Comparison of ENCODE assay signal across 8 cellular contexts in genomic region chr12:70243510-70244331, GRCh38. TPM values are rescaled to one million over a fixed set of nuclear protein-coding genes. Genes with fewer than 3 reads are reported as not detected.
DNase-seq lines count a peak whose midpoint lies in the region; ATAC-seq and TF ChIP-seq lines count a peak whose summit lies in the region.

No MANE protein-coding gene starts in this region.

- peak; percentile 54 to 77 (median 62) for DNase-seq in CD4-positive, alpha-beta T cell
- DNase-seq in NK-92 treated with Interleukin-12 subunit alpha and Interleukin-12 subunit beta, amount 100 ng/mL, for 24 hours (lab: John Stamatoyannopoulos, UW) = peak; percentile 65
- peak; percentile 77 for DNase-seq in activated CD8-positive, alpha-beta memory T cell treated with anti-CD3 and anti-CD28 coated beads, Interleukin-2, amount 50 U/mL, for 48 hours
- DNase-seq in epithelial cell of esophagus (ENCODE audit: low read depth) = peak; percentile 62
- peak; percentile 47 for DNase-seq in mucosa of gallbladder (ENCODE audit: low spot score)
- DNase-seq in stimulated activated CD8-positive, alpha-beta memory T cell treated with anti-CD3 and anti-CD28 coated beads, Interleukin-4, amount 100 ng/mL, for 24 hours (ENCODE audit: low read depth) = peak; percentile 61

- intact Hi-C loops in CD4-positive, alpha-beta T cell (cut with DNase I, micrococcal nuclease) = loop anchor here (1.0 to 10.0 kb wide), 6 partner anchors 17 to 1591 kb away; partner anchors contain the start of genes KCNMB4 (in 1 of the 2), RAB3IP (in 1 of the 2) and TBC1D15 (in 1 of the 2)

- peak; percentile 58 for ATAC-seq in CD4-positive, alpha-beta T cell (ENCODE audit: poor library complexity)
- ATAC-seq in GM19328 (IDR thresholded peaks at IDR 0.05; ENCODE audit: unreplicated experiment) = peak; percentile 48
- peak; percentile 40 for ATAC-seq in HG03457 (IDR thresholded peaks at IDR 0.05; ENCODE audit: unreplicated experiment)

- H3K4me1 Mint-ChIP-seq in CD4-positive, alpha-beta T cell (ENCODE audit: low read depth) = peaks cover 84% of the 10 kb centered on the region

- no peaks in the 10 kb centered on the region for H3K9me3 ChIP-seq in CD4-positive, alpha-beta T cell (ENCODE audit: control insufficient read depth, low read length)

- H3K36me3 Mint-ChIP-seq in CD4-positive, alpha-beta T cell (ENCODE audit: low read depth) = peaks cover 79% of the 10 kb centered on the region

- peak overlapping the region; percentile 97 for H3K27ac Mint-ChIP-seq in CD4-positive, alpha-beta T cell

- peak overlapping the region; percentile 99 for H3K4me3 Mint-ChIP-seq in CD4-positive, alpha-beta T cell

- no peaks in the 10 kb centered on the region for H3K27me3 Mint-ChIP-seq in CD4-positive, alpha-beta T cell

- H3K9me3 Mint-ChIP-seq in CD4-positive, alpha-beta T cell = no peaks in the 10 kb centered on the region

- POLR2A ChIA-PET in CD4-positive, alpha-beta T cell (lab: Charles Lee) = interaction anchor here (0.6 to 4.0 kb wide), 22 partner anchors 11 to 1596 kb away, joined by 3 to 32 read pairs (median 4); partner anchors contain the start of genes KCNMB4, TBC1D15, THAP2 and ZFC3H1

- TF ChIP-seq CTCF in CD4-positive, alpha-beta T cell (IDR thresholded peaks at IDR 0.05) = no peak
- no peak for TF ChIP-seq CTCF in epithelial cell of esophagus (IDR thresholded peaks at IDR 0.05; ENCODE audit: insufficient read depth, low read depth, low read length, missing control alignments)

- H3K27me3 ChIP-seq in CD4-positive, alpha-beta T cell (ENCODE audit: control insufficient read depth, insufficient read depth, low read length) = no peaks in the 10 kb centered on the region

- CTCF ChIA-PET in CD4-positive, alpha-beta T cell (lab: Charles Lee) = no interaction called here

- peak overlapping the region; percentile 71 for H3K4me3 ChIP-seq in epithelial cell of esophagus (ENCODE audit: low read length)

- peak overlapping the region; percentile 96 for H3K27ac ChIP-seq in CD4-positive, alpha-beta T cell (ENCODE audit: low read depth, low read length)

RNA-seq across cellular contexts. Expression of gene CNOT2, which starts 0.5 kb away (rescaled TPM):
- total RNA-seq in CD4-positive, alpha-beta T cell = 100 to 1,000 TPM; 107 to 121 TPM
- total RNA-seq in mucosa of gallbladder = 75.2 TPM

Comparison
In these comparisons a context has a peak if more than half of its experiments do, and no peak if none do; other contexts are left out.
1. Peak in every context shown above with its lines: DNase-seq, ATAC-seq, H3K4me3 ChIP-seq and H3K27ac ChIP-seq.